In genomic region chr17:15768865-15769533, GRCh38 we compare ENCODE assay signal across 10 cellular contexts. TPM values are rescaled to one million over a fixed set of nuclear protein-coding genes. Genes with fewer than 3 reads are reported as not detected.
A peak's percentile ranks its signal among the peaks of the same experiment; 100 is the strongest.
DNase-seq lines count a peak whose midpoint lies in the region; ATAC-seq and TF ChIP-seq lines count a peak whose summit lies in the region.
"Not testable (repeated sequence)": the region's sequence is repeated elsewhere in the genome, so short reads cannot be mapped to it uniquely, and the experiment has no call there.
"Had no signal": no experiment of that assay in that cellular context is flagged by ENCODE, and none has a peak within 500 bp of the region (broad histone marks: within the 10 kb centered on the region; RNA-seq: fewer than 3 reads in every experiment).

No MANE protein-coding gene starts in this region.

- not testable (repeated sequence) for H3K9me3 ChIP-seq in sigmoid colon

- peaks cover 0 to 16% (median 0%) of the 10 kb centered on the region in 4 donors for H3K4me1 ChIP-seq in sigmoid colon

- ATAC-seq in esophagus mucosa (peak; percentile 33), left ventricle myocardium superior (peak; percentile 91)

- not testable (repeated sequence) for TF ChIP-seq CTCF in sigmoid colon (IDR thresholded peaks at IDR 0.05)

- not testable (repeated sequence) for TF ChIP-seq POLR2A in sigmoid colon (IDR thresholded peaks at IDR 0.05)

- H3K4me3 ChIP-seq in sigmoid colon, result not testable (repeated sequence)

- DNase-seq in G401 (ENCODE audit: low spot score) (peak; percentile 6), NCI-H1092 (lab: John Stamatoyannopoulos, UW) (peak; percentile 32), NCI-H2171 treated with DMSO at 0.1 percent for 48 hours (lab: John Stamatoyannopoulos, UW) (peak; percentile 53), SHP77 (lab: John Stamatoyannopoulos, UW) (peak; percentile 17 to 43), sigmoid colon (peak; percentile 70)
- DNase-seq in left ventricle myocardium superior, result not testable (repeated sequence)

- 60 to 79% methylated on average over 9 of the region's 14 CpGs for WGBS in sigmoid colon, 2 donors

- not testable (repeated sequence) for H3K36me3 ChIP-seq in sigmoid colon

- in situ Hi-C loops in G401 (cut with HindIII; ENCODE audit: low sequenced_read_pairs), result not testable (repeated sequence)

- peak overlapping the region in 3 of 4 donors; percentile 56 to 68 (median 65) for H3K27ac ChIP-seq in sigmoid colon

- not testable (repeated sequence) for TF ChIP-seq EP300 in sigmoid colon (IDR thresholded peaks at IDR 0.05)

- not testable (repeated sequence) for H3K27me3 ChIP-seq in sigmoid colon

- intact Hi-C loops in left ventricle myocardium superior (cut with micrococcal nuclease); sigmoid colon (cut with DNase I): not testable (repeated sequence)

RNA-seq across cellular contexts. Expression of gene TBC1D26, which starts 36.9 kb away (rescaled TPM):
- total RNA-seq in G401 (2014; rRNA removed; shearing (Covaris generic)), result 0.61 TPM in 1 of 2 replicates, not detected in the other
- total RNA-seq in esophagus mucosa (not detected), left ventricle myocardium superior (not detected), sigmoid colon (1 to 10 TPM in 1 of 4 donors, under 1 TPM in 1, not detected in 2; 0.66 to 1.1 TPM)
- polyA plus RNA-seq in sigmoid colon, result under 1 TPM in 1 of 3 donors, not detected in 2; 0.10 TPM
- total RNA-seq: Caco-2 had no signal
- polyA plus RNA-seq: CD4-positive, alpha-beta memory T cell; IgD-negative memory B cell had no signal
